In the genomic region with DNA sequence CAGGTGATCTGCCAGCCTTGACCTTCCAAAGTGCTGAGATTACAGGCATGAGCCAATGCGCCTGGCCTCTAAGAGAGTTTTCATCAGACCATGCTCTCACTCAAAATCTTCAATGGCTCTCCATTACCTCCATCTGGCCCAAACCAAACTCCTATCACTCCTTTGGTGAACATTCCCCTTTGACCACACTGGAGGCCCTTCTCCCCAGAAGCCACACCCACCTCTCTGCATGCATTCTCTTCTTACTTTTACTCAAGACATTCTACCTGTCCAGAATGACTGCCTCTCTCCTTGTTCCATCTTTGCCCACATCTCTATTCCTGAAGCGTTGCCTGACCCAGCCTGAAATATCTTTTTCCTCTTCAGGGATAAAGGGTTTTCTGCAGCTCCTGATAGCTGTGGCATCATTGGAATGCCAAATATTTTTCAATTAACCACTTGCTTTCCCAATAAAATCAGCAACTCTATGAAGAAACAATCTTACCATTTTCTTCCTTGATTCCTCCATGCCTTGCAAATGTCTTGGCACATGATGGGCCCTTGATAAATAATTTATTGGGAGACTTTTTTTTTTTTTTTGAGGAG, we compare ENCODE assay signal across 23 cellular contexts. TPM values are rescaled to one million over a fixed set of nuclear protein-coding genes. Genes with fewer than 3 reads are reported as not detected.
DNase-seq lines count a peak whose midpoint lies in the region; ATAC-seq, FAIRE-seq and TF ChIP-seq lines count a peak whose summit lies in the region.
"Had no signal": no experiment of that assay in that cellular context is flagged by ENCODE, and none has a peak within 500 bp of the region (broad histone marks: within the 10 kb centered on the region; RNA-seq: fewer than 3 reads in every experiment).

No MANE protein-coding gene starts in this region.

- POLR2A ChIA-PET in endothelial cell of umbilical vein (lab: Charles Lee) = no interaction called here

- no TSS peak for BruUV-seq in endothelial cell of umbilical vein (replicated peaks; lab: Mats Ljungman, UMichigan)

- H3K36me3 ChIP-seq in endothelial cell of umbilical vein (ENCODE audit: control insufficient read depth in 2 of 2, extremely low read depth in 1 of 2, insufficient read depth in 2 of 2, low read length in 2 of 2) = no peaks in the 10 kb centered on the region
- H3K36me3 ChIP-seq: breast epithelium, thoracic aorta had no signal

- no peak overlapping the region for H3K9ac ChIP-seq in endothelial cell of umbilical vein (replicated peaks; ENCODE audit: extremely low read depth, insufficient read depth, low read length)

- no peak overlapping the region for H3K4me2 ChIP-seq in endothelial cell of umbilical vein (ENCODE audit: insufficient read depth, low read length)

- H3K4me1 Mint-ChIP-seq in mesothelial cell of epicardium = peaks cover 28% of the 10 kb centered on the region
- no peaks in the 10 kb centered on the region for H3K4me1 Mint-ChIP-seq in stimulated activated memory B cell treated with anti-CD40 and anti-IgM and Interleukin-4, amounts not matched to agents 10 μg/mL and 1 μg/mL and 100 μg/mL, for 72 hours
- H3K4me1 Mint-ChIP-seq: activated B cell treated with CpG ODN at 0.5 μM for 24 hours; activated naive CD8-positive, alpha-beta T cell treated with anti-CD3 and anti-CD28 coated beads for 36 hours had no signal

- intact Hi-C loops in endothelial cell of umbilical vein (cut with micrococcal nuclease) = loop anchor here (1.0 kb wide), 1 partner anchor 18 kb away; no protein-coding TSS in a partner anchor

- H3K9me3 ChIP-seq in endothelial cell of umbilical vein (replicated peaks; ENCODE audit: control insufficient read depth, insufficient read depth, low read length) = no peaks in the 10 kb centered on the region
- H3K9me3 ChIP-seq: breast epithelium, esophagus squamous epithelium, thoracic aorta had no signal

- no peak overlapping the region for H2AFZ ChIP-seq in endothelial cell of umbilical vein (ENCODE audit: low read depth, low read length)

- no peak for FAIRE-seq in endothelial cell of umbilical vein (lab: Jason Lieb, UNC)

- no peaks in the 10 kb centered on the region for H3K9me1 ChIP-seq in endothelial cell of umbilical vein (replicated peaks; ENCODE audit: control insufficient read depth, extremely low read depth, insufficient read depth, low read length)

- DNase-seq in EH (ENCODE audit: low read depth) (peak; percentile 72), M059J (ENCODE audit: low read depth) (peak; percentile 67), endothelial cell of umbilical vein (ENCODE audit: low read depth, low spot score) (no peak), mesothelial cell of epicardium (ENCODE audit: low spot score in 2 of 2, unreplicated experiment in 2 of 2) (no peak), NCI-H82 (lab: John Stamatoyannopoulos, UW) (no peak), NCI-H1930 (lab: John Stamatoyannopoulos, UW) (no peak)
- DNase-seq: activated B cell treated with CpG ODN at 0.5 μM for 24 hours; activated CD8-positive, alpha-beta memory T cell treated with anti-CD3 and anti-CD28 coated beads for 24 hours; activated naive CD8-positive, alpha-beta T cell treated with anti-CD3 and anti-CD28 coated beads for 36 hours; C1 segment of cervical spinal cord; dorsolateral prefrontal cortex; esophagus squamous epithelium; hypothalamus; Kasumi-1; midbrain; NCI-H1105 treated with DMSO at 0.1 percent for 48 hours; NCI-H774 had no signal

- H4K20me1 ChIP-seq in endothelial cell of umbilical vein (replicated peaks; ENCODE audit: control insufficient read depth, extremely low read depth, insufficient read depth, low read length) = no peaks in the 10 kb centered on the region

- no peaks in the 10 kb centered on the region for H3K9me3 Mint-ChIP-seq in mesothelial cell of epicardium
- H3K9me3 Mint-ChIP-seq in stimulated activated memory B cell treated with anti-CD40 and anti-IgM and Interleukin-4, amounts not matched to agents 10 μg/mL and 1 μg/mL and 100 μg/mL, for 72 hours = no peaks in the 10 kb centered on the region
- H3K9me3 Mint-ChIP-seq: activated B cell treated with CpG ODN at 0.5 μM for 24 hours; activated naive CD8-positive, alpha-beta T cell treated with anti-CD3 and anti-CD28 coated beads for 36 hours had no signal

- peak overlapping the region; percentile 2 for H3K27ac ChIP-seq in endothelial cell of umbilical vein (ENCODE audit: insufficient read depth, low read depth, low read length)
- H3K27ac ChIP-seq: breast epithelium, dorsolateral prefrontal cortex, esophagus squamous epithelium, thoracic aorta had no signal

- no peak for TF ChIP-seq POLR2A in endothelial cell of umbilical vein (IDR thresholded peaks at IDR 0.05; ENCODE audit: low read depth, low read length)

- no peak for ATAC-seq in HG02885 (IDR thresholded peaks at IDR 0.05; ENCODE audit: poor library complexity, unreplicated experiment)
- no peak for ATAC-seq in stimulated activated memory B cell treated with anti-CD40 and anti-IgM and Interleukin-4, amounts not matched to agents 10 μg/mL and 1 μg/mL and 100 μg/mL, for 72 hours

- H3K4me1 ChIP-seq in endothelial cell of umbilical vein (ENCODE audit: control insufficient read depth, extremely low read depth, insufficient read depth, low read length) = peaks cover 16% of the 10 kb centered on the region
- H3K4me1 ChIP-seq: breast epithelium, esophagus squamous epithelium had no signal

- dilution Hi-C loops in endothelial cell of umbilical vein (cut with MboI; ENCODE audit: extremely low pct_ligation_motif_present, low sequenced_read_pairs) = no loop called here

- TF ChIP-seq CTCF in endothelial cell of umbilical vein (IDR thresholded peaks at IDR 0.05; ENCODE audit: extremely low read depth in 1 of 2, insufficient read depth in 1 of 2, low read depth in 1 of 2, low read length in 2 of 2) (no peak), mesothelial cell of epicardium (IDR thresholded peaks at IDR 0.05; ENCODE audit: unreplicated experiment) (no peak)

- H3K4me3 Mint-ChIP-seq in mesothelial cell of epicardium = no peak overlapping the region
- no peak overlapping the region for H3K4me3 Mint-ChIP-seq in stimulated activated memory B cell treated with anti-CD40 and anti-IgM and Interleukin-4, amounts not matched to agents 10 μg/mL and 1 μg/mL and 100 μg/mL, for 72 hours
- H3K4me3 Mint-ChIP-seq: activated B cell treated with CpG ODN at 0.5 μM for 24 hours; activated naive CD8-positive, alpha-beta T cell treated with anti-CD3 and anti-CD28 coated beads for 36 hours had no signal

- peak overlapping the region; percentile 18 for H3K27ac Mint-ChIP-seq in mesothelial cell of epicardium
- H3K27ac Mint-ChIP-seq in stimulated activated memory B cell treated with anti-CD40 and anti-IgM and Interleukin-4, amounts not matched to agents 10 μg/mL and 1 μg/mL and 100 μg/mL, for 72 hours = no peak overlapping the region
- H3K27ac Mint-ChIP-seq: activated B cell treated with CpG ODN at 0.5 μM for 24 hours; activated naive CD8-positive, alpha-beta T cell treated with anti-CD3 and anti-CD28 coated beads for 36 hours had no signal

- no peaks in the 10 kb centered on the region for H3K36me3 Mint-ChIP-seq in mesothelial cell of epicardium
- H3K36me3 Mint-ChIP-seq in stimulated activated memory B cell treated with anti-CD40 and anti-IgM and Interleukin-4, amounts not matched to agents 10 μg/mL and 1 μg/mL and 100 μg/mL, for 72 hours = no peaks in the 10 kb centered on the region
- H3K36me3 Mint-ChIP-seq: activated naive CD8-positive, alpha-beta T cell treated with anti-CD3 and anti-CD28 coated beads for 36 hours had no signal

- H3K27me3 Mint-ChIP-seq in mesothelial cell of epicardium (ENCODE audit: low read depth) = no peaks in the 10 kb centered on the region
- peaks cover 15% of the 10 kb centered on the region for H3K27me3 Mint-ChIP-seq in stimulated activated memory B cell treated with anti-CD40 and anti-IgM and Interleukin-4, amounts not matched to agents 10 μg/mL and 1 μg/mL and 100 μg/mL, for 72 hours
- H3K27me3 Mint-ChIP-seq: activated naive CD8-positive, alpha-beta T cell treated with anti-CD3 and anti-CD28 coated beads for 36 hours had no signal

- no peaks in the 10 kb centered on the region for H3K27me3 ChIP-seq in endothelial cell of umbilical vein (ENCODE audit: control insufficient read depth in 2 of 2, insufficient read depth in 2 of 2, low read length in 2 of 2)
- H3K27me3 ChIP-seq: breast epithelium, esophagus squamous epithelium had no signal

- CTCF ChIA-PET in endothelial cell of umbilical vein (lab: Charles Lee) = interaction anchor here (0.9 to 1.8 kb wide), 5 partner anchors 10 to 175 kb away, joined by 3 to 10 read pairs (median 6); no protein-coding TSS in a partner anchor

- H3K4me3 ChIP-seq in endothelial cell of umbilical vein (replicated peaks in 1 of 3; ENCODE audit: insufficient read depth in 1 of 3, low read depth in 1 of 3, low read length in 3 of 3) = no peak overlapping the region
- H3K4me3 ChIP-seq: breast epithelium, dorsolateral prefrontal cortex, esophagus squamous epithelium, thoracic aorta had no signal

- no peaks in the 10 kb centered on the region for H3K79me2 ChIP-seq in endothelial cell of umbilical vein (ENCODE audit: control insufficient read depth, insufficient read depth, low read length)

RNA-seq across cellular contexts. Expression of a gene that starts 15.5 kb away (rescaled TPM):
- not detected in 2 replicates for total RNA-seq in M059J (2014; rRNA removed; shearing (Covaris generic))
- total RNA-seq in endothelial cell of umbilical vein = 3.8 and 4.7 TPM in 2 replicates
- polyA plus RNA-seq in endothelial cell of umbilical vein = 0.84 and 1.4 TPM in 2 replicates
- 2.0 and 3.0 TPM in 2 replicates for polyA plus RNA-seq in endothelial cell of umbilical vein (2011; cell fraction: cytosol; rRNA removed)
- 1.1 and 2.1 TPM in 2 replicates for polyA plus RNA-seq in endothelial cell of umbilical vein (2011; cell fraction: nucleus; rRNA removed)
- polyA plus RNA-seq in endothelial cell of umbilical vein (2012) = 3.8 and 8.1 TPM in 2 replicates
- polyA minus RNA-seq in endothelial cell of umbilical vein = 0.34 and 0.83 TPM in 2 replicates
- polyA minus RNA-seq in endothelial cell of umbilical vein (2011; cell fraction: cytosol; rRNA and poly(A)+ RNA removed) = 15.7 TPM
- 0.29 and 1.7 TPM in 2 replicates for polyA minus RNA-seq in endothelial cell of umbilical vein (2011; cell fraction: nucleus; rRNA and poly(A)+ RNA removed)
- total RNA-seq in mesothelial cell of epicardium = 0.95 TPM in 1 of 3 replicates, not detected in the others
- total RNA-seq: activated B cell treated with CpG ODN at 0.5 μM for 24 hours, H4 had no signal
- polyA plus RNA-seq: neural cell had no signal

RNA-seq across cellular contexts. Expression of a gene that starts 36.3 kb away (rescaled TPM):
- 304 and 324 TPM in 2 replicates for total RNA-seq in M059J (2014; rRNA removed; shearing (Covaris generic))
- total RNA-seq in endothelial cell of umbilical vein (130 and 135 TPM in 2 replicates), mesothelial cell of epicardium (52.6 to 55.4 TPM (median 54.7 TPM) in 3 replicates)
- 20.2 and 36.8 TPM in 2 replicates for polyA plus RNA-seq in endothelial cell of umbilical vein
- polyA plus RNA-seq in endothelial cell of umbilical vein (2011; cell fraction: cytosol; rRNA removed) = 64.9 and 85.2 TPM in 2 replicates
- 31.1 and 55.5 TPM in 2 replicates for polyA plus RNA-seq in endothelial cell of umbilical vein (2011; cell fraction: nucleus; rRNA removed)
- 161 and 284 TPM in 2 replicates for polyA plus RNA-seq in endothelial cell of umbilical vein (2012)
- polyA minus RNA-seq in endothelial cell of umbilical vein = 86.2 and 99.6 TPM in 2 replicates
- 125 TPM for polyA minus RNA-seq in endothelial cell of umbilical vein (2011; cell fraction: cytosol; rRNA and poly(A)+ RNA removed)
- polyA minus RNA-seq in endothelial cell of umbilical vein (2011; cell fraction: nucleus; rRNA and poly(A)+ RNA removed) = 12.5 and 21.0 TPM in 2 replicates

RNA-seq across cellular contexts. Expression of a gene that starts 36.9 kb away (rescaled TPM):
- 194 and 202 TPM in 2 replicates for total RNA-seq in M059J (2014; rRNA removed; shearing (Covaris generic))
- total RNA-seq in endothelial cell of umbilical vein = 60.7 and 63.1 TPM in 2 replicates
- 27.8 and 28.6 TPM in 2 replicates for polyA plus RNA-seq in endothelial cell of umbilical vein
- polyA plus RNA-seq in endothelial cell of umbilical vein (2011; cell fraction: cytosol; rRNA removed) = 33.2 and 33.3 TPM in 2 replicates
- 21.0 and 26.0 TPM in 2 replicates for polyA plus RNA-seq in endothelial cell of umbilical vein (2011; cell fraction: nucleus; rRNA removed)
- 60.6 and 80.7 TPM in 2 replicates for polyA plus RNA-seq in endothelial cell of umbilical vein (2012)
- polyA minus RNA-seq in endothelial cell of umbilical vein = 37.5 and 41.0 TPM in 2 replicates
- polyA minus RNA-seq in endothelial cell of umbilical vein (2011; cell fraction: cytosol; rRNA and poly(A)+ RNA removed) = 39.0 TPM
- 61.0 and 63.1 TPM in 2 replicates for polyA minus RNA-seq in endothelial cell of umbilical vein (2011; cell fraction: nucleus; rRNA and poly(A)+ RNA removed)
- total RNA-seq in mesothelial cell of epicardium = 41.7 to 45.2 TPM (median 41.9 TPM) in 3 replicates

Comparison
In these comparisons a context has a peak if more than half of its experiments do, and no peak if none do; other contexts are left out.
1. DNase-seq: peak in EH (single experiment) and M059J (single experiment); none in endothelial cell of umbilical vein (single experiment), mesothelial cell of epicardium (0 of 2), NCI-H82 (single experiment) and NCI-H1930 (0 of 2).